ENCODE assay signal across 8 cellular contexts in the genomic region with DNA sequence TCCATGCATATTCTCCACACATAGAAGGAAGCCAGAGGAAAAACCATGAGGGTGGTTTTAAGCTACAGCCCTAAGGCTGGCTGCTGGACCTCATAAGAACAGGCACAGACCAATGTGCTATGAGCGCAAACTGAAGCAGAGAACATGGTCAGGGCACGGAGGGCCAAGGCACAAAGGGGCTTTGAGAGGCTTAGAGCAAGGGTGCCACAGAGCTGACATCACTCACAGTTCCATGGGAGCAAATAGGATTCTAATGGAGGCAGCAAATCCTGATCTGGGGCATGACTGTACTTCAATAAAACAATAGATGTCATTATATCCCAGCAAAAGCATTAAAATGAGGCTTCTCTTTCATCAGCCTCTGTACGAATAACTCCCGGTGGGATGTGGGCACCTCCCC.
"Had no signal": no experiment of that assay in that cellular context is flagged by ENCODE, and none has a peak within 500 bp of the region (broad histone marks: within the 10 kb centered on the region; RNA-seq: fewer than 3 reads in every experiment).

No MANE protein-coding gene starts in this region.

- DNase-seq: activated CD4-positive, alpha-beta T cell treated with anti-CD3 and anti-CD28 coated beads, Interleukin-2, amount 50 U/mL, for 4 hours; activated effector memory CD4-positive, alpha-beta T cell treated with Interleukin-2 at 50 U/mL for 16 hours; activated T-cell treated with anti-CD3 and anti-CD28 coated beads, Interleukin-2, amount 50 U/mL, for 24 hours; amniotic stem cell; heart right ventricle; stimulated activated CD4-positive, alpha-beta T cell treated with anti-CD3 and anti-CD28 coated beads, Interleukin-12 subunit alpha, Interleukin-12 subunit beta, amount 100 ng/mL, for 4 hours; stimulated activated CD4-positive, alpha-beta T cell treated with anti-CD3 and anti-CD28 coated beads, Interleukin-2, amount 100 ng/mL, for 48 hours; uterus had no signal

- H3K9me3 ChIP-seq: heart right ventricle, uterus had no signal

- H3K27me3 ChIP-seq: uterus had no signal

- H3K4me3 ChIP-seq: heart right ventricle, uterus had no signal

- H3K36me3 ChIP-seq: heart right ventricle, uterus had no signal

- H3K4me1 ChIP-seq: uterus had no signal

- H3K27ac ChIP-seq: heart right ventricle, uterus had no signal
